Comparison of ENCODE assay signal across 6 cellular contexts in the genomic region with DNA sequence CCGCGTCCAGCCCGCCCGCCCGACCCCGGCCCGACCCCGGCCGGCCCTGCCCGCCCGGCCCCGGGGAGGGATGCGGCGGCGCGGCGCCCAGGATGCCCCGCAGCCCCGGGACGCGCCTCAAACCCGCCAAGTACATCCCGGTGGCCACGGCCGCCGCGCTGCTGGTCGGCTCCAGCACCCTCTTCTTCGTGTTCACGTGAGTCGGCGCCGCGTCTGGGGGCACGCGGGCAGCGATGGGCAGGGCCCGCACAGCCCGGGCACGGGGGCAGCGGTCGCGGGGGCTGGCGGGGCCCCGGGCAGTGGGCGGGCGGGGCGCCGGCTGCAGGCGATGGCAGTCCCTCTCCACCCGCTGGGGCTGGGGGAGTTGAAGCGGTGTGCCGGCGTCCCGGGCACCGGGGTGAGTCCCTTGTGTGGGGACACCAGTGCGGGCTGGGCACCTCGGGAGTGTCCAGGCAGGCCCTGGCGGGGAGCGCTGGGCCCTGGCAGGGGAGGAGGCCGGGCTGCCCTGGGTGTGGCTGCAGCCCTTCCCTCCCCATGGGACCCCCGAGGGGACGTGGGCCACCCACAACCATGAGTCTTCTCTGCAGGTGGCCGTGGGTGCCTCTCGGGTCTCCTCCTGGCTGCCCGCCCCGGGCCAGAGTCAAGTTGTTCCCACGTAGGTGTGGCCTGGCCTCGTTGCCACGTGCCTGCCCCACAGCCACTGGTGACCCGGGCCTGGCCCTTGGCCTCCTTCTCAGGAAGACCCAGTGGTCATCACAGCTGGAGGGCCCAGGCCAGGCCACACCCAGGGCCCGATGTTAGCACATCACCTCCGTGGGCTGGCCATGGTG. TPM values are rescaled to one million over a fixed set of nuclear protein-coding genes. Genes with fewer than 3 reads are reported as not detected.
A peak's percentile ranks its signal among the peaks of the same experiment; 100 is the strongest.
DNase-seq lines count a peak whose midpoint lies in the region; ATAC-seq and TF ChIP-seq lines count a peak whose summit lies in the region.

No MANE protein-coding gene starts in this region.

- peaks cover 10% of the 10 kb centered on the region for H3K36me3 Mint-ChIP-seq in activated CD4-positive, alpha-beta T cell treated with anti-CD3 and anti-CD28 coated beads for 36 hours (ENCODE audit: low read depth)

- H3K27ac ChIP-seq in adrenal gland = peak overlapping the region in 3 of 5 donors; percentile 59 to 97 (median 66)
- H3K27ac ChIP-seq in mucosa of rectum (ENCODE audit: low read depth in 2 of 2, low read length in 2 of 2) = no peak overlapping the region

- H3K4me3 ChIP-seq in adrenal gland (peak overlapping the region in 3 of 4 donors; percentile 25 to 100 (median 69)), mucosa of rectum (ENCODE audit: low read length in 2 of 2) (peak overlapping the region; percentile 72 to 75)

- H3K9me3 ChIP-seq in adrenal gland (replicated peaks in 1 of 3) (no peaks in the 10 kb centered on the region), mucosa of rectum (ENCODE audit: control insufficient read depth in 2 of 2, low read length in 2 of 2) (no peaks in the 10 kb centered on the region)

- H3K4me1 Mint-ChIP-seq in activated CD4-positive, alpha-beta T cell treated with anti-CD3 and anti-CD28 coated beads for 36 hours = peaks cover 35% of the 10 kb centered on the region

- peak overlapping the region; percentile 71 for H3K4me3 Mint-ChIP-seq in activated CD4-positive, alpha-beta T cell treated with anti-CD3 and anti-CD28 coated beads for 36 hours

- CTCF ChIA-PET in activated CD4-positive, alpha-beta T cell treated with anti-CD3 and anti-CD28 coated beads for 36 hours (lab: Charles Lee) = no interaction called here

- intact Hi-C loops in activated CD4-positive, alpha-beta T cell treated with anti-CD3 and anti-CD28 coated beads for 36 hours (cut with DNase I, micrococcal nuclease) = loop anchor here (1.0 to 5.0 kb wide), 7 partner anchors 15 to 278 kb away; a partner anchor contains a TSS
- intact Hi-C loops in adrenal gland (cut with DNase I) = loop anchor here in 1 of 2 donors (5.0 kb wide), 1 partner anchor 160 kb away; no protein-coding TSS in a partner anchor

- no peak for TF ChIP-seq CTCF in adrenal gland (IDR thresholded peaks at IDR 0.05)

- peak; percentile 3 for ATAC-seq in activated CD4-positive, alpha-beta T cell treated with anti-CD3 and anti-CD28 coated beads for 36 hours
- no peak for ATAC-seq in GM18870 (IDR thresholded peaks at IDR 0.05; ENCODE audit: unreplicated experiment)

- H3K36me3 ChIP-seq in adrenal gland (replicated peaks in 1 of 2) = no peaks in the 10 kb centered on the region
- peaks cover 3% of the 10 kb centered on the region in 2 donors for H3K36me3 ChIP-seq in mucosa of rectum (ENCODE audit: control insufficient read depth in 2 of 2, insufficient read depth in 2 of 2, low read length in 2 of 2)

- peak overlapping the region; percentile 44 to 71 for H3K9ac ChIP-seq in mucosa of rectum (ENCODE audit: low read depth in 1 of 2, low read length in 2 of 2)

- TF ChIP-seq POLR2A in adrenal gland (IDR thresholded peaks at IDR 0.05) = no peak

- peak; percentile 47 for DNase-seq in activated CD4-positive, alpha-beta T cell treated with anti-CD3 and anti-CD28 coated beads for 36 hours
- DNase-seq in activated CD4-positive, alpha-beta T cell treated with anti-CD3 and anti-CD28 coated beads, Interleukin-2, amount 50 U/mL, for 4 hours = no peak
- DNase-seq in adrenal gland (peak in 6 of 7 donors; percentile 41 to 71 (median 60)), GF-D8 (lab: John Stamatoyannopoulos, UW) (no peak)

- WGBS in adrenal gland, 4 donors = 1 to 10% (median 1%) methylated on average over 3 to 72 of the region's 73 CpGs; no CpG with 5 or more reads in 1 of the 4 donors

- H3K27me3 ChIP-seq in adrenal gland (no peaks in the 10 kb centered on the region), mucosa of rectum (ENCODE audit: control insufficient read depth in 2 of 2, insufficient read depth in 2 of 2, low read length in 2 of 2) (no peaks in the 10 kb centered on the region)

- no peaks in the 10 kb centered on the region for H3K27me3 Mint-ChIP-seq in activated CD4-positive, alpha-beta T cell treated with anti-CD3 and anti-CD28 coated beads for 36 hours

- POLR2A ChIA-PET in activated CD4-positive, alpha-beta T cell treated with anti-CD3 and anti-CD28 coated beads for 36 hours (lab: Charles Lee) = no interaction called here

- peak overlapping the region; percentile 19 for H3K27ac Mint-ChIP-seq in activated CD4-positive, alpha-beta T cell treated with anti-CD3 and anti-CD28 coated beads for 36 hours

- H3K4me1 ChIP-seq in adrenal gland (replicated peaks in 1 of 2) = peaks cover 15 to 40% of the 10 kb centered on the region in 2 donors
- H3K4me1 ChIP-seq in mucosa of rectum (ENCODE audit: control insufficient read depth in 2 of 2, insufficient read depth in 2 of 2, low read length in 2 of 2) = peaks cover 15% of the 10 kb centered on the region in 2 donors

- no peaks in the 10 kb centered on the region for H3K9me3 Mint-ChIP-seq in activated CD4-positive, alpha-beta T cell treated with anti-CD3 and anti-CD28 coated beads for 36 hours (ENCODE audit: low read depth)

RNA-seq across cellular contexts. Expression of a gene that starts 0.5 kb away (rescaled TPM):
- 10 to 100 TPM; 47.7 to 49.8 TPM for total RNA-seq in activated CD4-positive, alpha-beta T cell treated with anti-CD3 and anti-CD28 coated beads for 36 hours
- 10 to 100 TPM; 20.0 to 65.6 (median 36.1) TPM for total RNA-seq in adrenal gland
- 100 to 1,000 TPM in 1 of 3 donors, 10 to 100 TPM in 2; 15.5 to 109 (median 59.3) TPM for polyA plus RNA-seq in adrenal gland

RNA-seq across cellular contexts. Expression of a gene that starts 15.0 kb away (rescaled TPM):
- 10 to 100 TPM; 84.4 to 85.9 TPM for total RNA-seq in activated CD4-positive, alpha-beta T cell treated with anti-CD3 and anti-CD28 coated beads for 36 hours
- 10 to 100 TPM; 43.5 to 90.3 (median 66.8) TPM for total RNA-seq in adrenal gland
- polyA plus RNA-seq in adrenal gland = 100 to 1,000 TPM in 2 of 3 donors, 10 to 100 TPM in 1; 22.4 to 283 (median 168) TPM

RNA-seq across cellular contexts. Expression of a gene that starts 16.2 kb away (rescaled TPM):
- total RNA-seq in activated CD4-positive, alpha-beta T cell treated with anti-CD3 and anti-CD28 coated beads for 36 hours = 100 to 1,000 TPM; 402 to 506 TPM
- 100 to 1,000 TPM in 5 of 8 donors, 10 to 100 TPM in 3; 71.4 to 346 (median 130) TPM for total RNA-seq in adrenal gland
- polyA plus RNA-seq in adrenal gland = 100 to 1,000 TPM in 1 of 3 donors, 10 to 100 TPM in 2; 63.3 to 128 (median 70.1) TPM

RNA-seq across cellular contexts. Expression of a gene that starts 18.8 kb away (rescaled TPM):
- not detected for total RNA-seq in activated CD4-positive, alpha-beta T cell treated with anti-CD3 and anti-CD28 coated beads for 36 hours
- 1 to 10 TPM in 2 of 8 donors, under 1 TPM in 5, not detected in 1; 0.30 to 1.6 (median 0.54) TPM for total RNA-seq in adrenal gland
- 10 to 100 TPM in 1 of 3 donors, 1 to 10 TPM in 1, not detected in 1; 2.9 to 19.0 TPM for polyA plus RNA-seq in adrenal gland

RNA-seq across cellular contexts. Expression of a gene that starts 52.0 kb away (rescaled TPM):
- total RNA-seq in activated CD4-positive, alpha-beta T cell treated with anti-CD3 and anti-CD28 coated beads for 36 hours = 10 to 100 TPM; 31.8 to 32.3 TPM
- total RNA-seq in adrenal gland = 10 to 100 TPM in 7 of 8 donors, 1 to 10 TPM in 1; 7.2 to 32.2 (median 20.0) TPM
- polyA plus RNA-seq in adrenal gland = 10 to 100 TPM; 16.3 to 31.0 (median 25.9) TPM

Comparison
In these comparisons a context has a peak if more than half of its experiments do, and no peak if none do; other contexts are left out.
1. DNase-seq: peak in activated CD4-positive, alpha-beta T cell treated with anti-CD3 and anti-CD28 coated beads for 36 hours (single experiment) and adrenal gland (6 of 7); none in activated CD4-positive, alpha-beta T cell treated with anti-CD3 and anti-CD28 coated beads, Interleukin-2, amount 50 U/mL, for 4 hours (0 of 2) and GF-D8 (single experiment).
2. H3K27ac ChIP-seq: peak in adrenal gland (3 of 5); none in mucosa of rectum (0 of 2).